33 cellular contexts compared by ENCODE assay signal in the genomic region with DNA sequence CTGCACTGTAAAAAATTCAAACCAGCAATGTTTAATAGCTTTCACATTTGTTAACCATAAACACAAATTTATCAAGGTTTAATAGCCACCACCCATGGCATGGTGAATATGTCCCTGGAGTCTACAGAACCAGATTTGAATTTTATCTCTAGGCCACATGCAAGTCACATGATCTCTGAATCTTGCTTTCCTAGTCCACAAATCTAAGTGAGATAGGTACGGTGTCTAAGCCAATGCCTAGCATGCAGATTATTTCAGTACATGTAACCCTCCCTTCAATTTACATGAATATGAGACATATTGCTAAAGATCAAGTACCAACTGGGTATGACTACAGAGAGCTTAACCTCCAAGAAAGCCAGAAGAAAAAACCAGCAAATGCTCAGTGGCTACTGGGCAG.
"Had no signal": no experiment of that assay in that cellular context is flagged by ENCODE, and none has a peak within 500 bp of the region (broad histone marks: within the 10 kb centered on the region; RNA-seq: fewer than 3 reads in every experiment).

No MANE protein-coding gene starts in this region.

- H3K9me3 Mint-ChIP-seq: activated CD4-positive, alpha-beta memory T cell treated with anti-CD3 and anti-CD28 coated beads for 36 hours; activated CD4-positive, alpha-beta T cell treated with anti-CD3 and anti-CD28 coated beads, Interleukin-2, amount 10 ng/mL, durations not matched to agents 24 days and 14 days; activated naive CD4-positive, alpha-beta T cell treated with anti-CD3 and anti-CD28 coated beads, Interleukin-2, amount 50 U/mL, for 72 hours; activated T-helper 17 cell treated with anti-CD3 and anti-CD28 coated beads, Interleukin-2, amount 50 U/mL, for 72 hours; brain; effector memory CD8-positive, alpha-beta T cell; neural crest cell; stimulated activated naive CD8-positive, alpha-beta T cell treated with anti-CD3 and anti-CD28 coated beads, Interleukin-15, amount 100 ng/mL, for 72 hours had no signal

- H3K4me1 ChIP-seq: adrenal gland had no signal

- H3K9ac ChIP-seq: parathyroid adenoma had no signal

- H3K27me3 ChIP-seq: adrenal gland, cardiac muscle cell, right atrium auricular region, upper lobe of left lung, vagina had no signal

- DNase-seq: activated CD4-positive, alpha-beta memory T cell treated with anti-CD3 and anti-CD28 coated beads for 36 hours; activated CD4-positive, alpha-beta T cell treated with anti-CD3 and anti-CD28 coated beads, Interleukin-2, amount 10 ng/mL, durations not matched to agents 24 days and 14 days; activated CD4-positive, CD25-positive, alpha-beta regulatory T cell treated with anti-CD3 and anti-CD28 coated beads, Interleukin-2, amount 50 U/mL, for 72 hours; activated CD8-positive, alpha-beta memory T cell treated with anti-CD3 and anti-CD28 coated beads, Interleukin-2, amount 50 U/mL, for 4 hours; activated gamma-delta T cell treated with Interleukin-2 at 50 U/mL for 16 hours; activated T-cell treated with anti-CD3 and anti-CD28 coated beads, Interleukin-2, amount 50 U/mL, for 1 hour; adrenal gland; aorta; cortex of kidney; effector memory CD8-positive, alpha-beta T cell; foreskin fibroblast; head of caudate nucleus; hippocampal formation; left cardiac atrium; left ventricle myocardium superior; mucosa of descending colon; nucleus accumbens; psoas muscle; stimulated activated CD4-positive, alpha-beta T cell treated with anti-CD3 and anti-CD28 coated beads, Interleukin-4, amount 100 ng/mL, for 1 hour; stimulated activated naive CD8-positive, alpha-beta T cell treated with anti-CD3 and anti-CD28 coated beads, Interleukin-15, amount 100 ng/mL, for 72 hours; substantia nigra; SW 1271; upper lobe of left lung had no signal

- H3K4me3 ChIP-seq: adrenal gland, cardiac muscle cell, mucosa of descending colon, psoas muscle, right atrium auricular region, upper lobe of left lung, vagina had no signal

- H3K79me2 ChIP-seq: parathyroid adenoma had no signal

- H3K9me3 ChIP-seq: adrenal gland, mucosa of descending colon, psoas muscle, right atrium auricular region, upper lobe of left lung, vagina had no signal

- H3K27me3 Mint-ChIP-seq: activated CD4-positive, alpha-beta memory T cell treated with anti-CD3 and anti-CD28 coated beads for 36 hours; activated CD4-positive, alpha-beta T cell treated with anti-CD3 and anti-CD28 coated beads, Interleukin-2, amount 10 ng/mL, durations not matched to agents 24 days and 14 days; activated T-helper 17 cell treated with anti-CD3 and anti-CD28 coated beads, Interleukin-2, amount 50 U/mL, for 72 hours; brain; effector memory CD8-positive, alpha-beta T cell; stimulated activated naive CD8-positive, alpha-beta T cell treated with anti-CD3 and anti-CD28 coated beads, Interleukin-15, amount 100 ng/mL, for 72 hours had no signal

- ATAC-seq: activated naive CD4-positive, alpha-beta T cell treated with anti-CD3 and anti-CD28 coated beads, Interleukin-2, amount 50 U/mL, for 72 hours; activated T-helper 17 cell treated with anti-CD3 and anti-CD28 coated beads, Interleukin-2, amount 50 U/mL, for 72 hours; effector memory CD8-positive, alpha-beta T cell; esophagus mucosa; left cardiac atrium; left ventricle myocardium superior; mucosa of descending colon; stimulated activated naive CD8-positive, alpha-beta T cell treated with anti-CD3 and anti-CD28 coated beads, Interleukin-15, amount 100 ng/mL, for 72 hours had no signal

- H3K4me1 Mint-ChIP-seq: neural crest cell had no signal

- H3K36me3 Mint-ChIP-seq: brain had no signal

- H3K27ac ChIP-seq: adrenal gland, parathyroid adenoma, psoas muscle, right atrium auricular region, upper lobe of left lung, vagina had no signal

- H3K4me3 Mint-ChIP-seq: activated CD4-positive, alpha-beta memory T cell treated with anti-CD3 and anti-CD28 coated beads for 36 hours; activated CD4-positive, alpha-beta T cell treated with anti-CD3 and anti-CD28 coated beads, Interleukin-2, amount 10 ng/mL, durations not matched to agents 24 days and 14 days; activated T-helper 17 cell treated with anti-CD3 and anti-CD28 coated beads, Interleukin-2, amount 50 U/mL, for 72 hours; brain; effector memory CD8-positive, alpha-beta T cell; neural crest cell; stimulated activated naive CD8-positive, alpha-beta T cell treated with anti-CD3 and anti-CD28 coated beads, Interleukin-15, amount 100 ng/mL, for 72 hours; T-helper 1 cell treated with Interleukin-12 subunit alpha and Interleukin-12 subunit beta and Interleukin-4 antibody, amounts not matched to agents 30 μg/mL and 1 μg/mL, for 36 hours had no signal

- H3K27ac Mint-ChIP-seq: activated CD4-positive, alpha-beta memory T cell treated with anti-CD3 and anti-CD28 coated beads for 36 hours; activated CD4-positive, alpha-beta T cell treated with anti-CD3 and anti-CD28 coated beads, Interleukin-2, amount 10 ng/mL, durations not matched to agents 24 days and 14 days; stimulated activated naive CD8-positive, alpha-beta T cell treated with anti-CD3 and anti-CD28 coated beads, Interleukin-15, amount 100 ng/mL, for 72 hours; T-helper 1 cell treated with Interleukin-12 subunit alpha and Interleukin-12 subunit beta and Interleukin-4 antibody, amounts not matched to agents 30 μg/mL and 1 μg/mL, for 36 hours had no signal

- H2AFZ ChIP-seq: parathyroid adenoma had no signal
